ENCODE assay signal across 14 cellular contexts in genomic region chr10:48459270-48460147, GRCh38.
A peak's percentile ranks its signal among the peaks of the same experiment; 100 is the strongest.
DNase-seq lines count a peak whose midpoint lies in the region; ATAC-seq and TF ChIP-seq lines count a peak whose summit lies in the region.
"Had no signal": no experiment of that assay in that cellular context is flagged by ENCODE, and none has a peak within 500 bp of the region (broad histone marks: within the 10 kb centered on the region; RNA-seq: fewer than 3 reads in every experiment).

No MANE protein-coding gene starts in this region.

- no peak for TF ChIP-seq EP300 in stomach (IDR thresholded peaks at IDR 0.05)

- no peaks in the 10 kb centered on the region for H3K4me1 Mint-ChIP-seq in activated T-cell treated with anti-CD3 and anti-CD28 coated beads, Interleukin-2, amount 50 U/mL, for 4 hours (ENCODE audit: low read depth)
- H3K4me1 Mint-ChIP-seq: CD4-positive, alpha-beta memory T cell; T-cell had no signal

- ATAC-seq in activated T-cell treated with anti-CD3 and anti-CD28 coated beads, Interleukin-2, amount 50 U/mL, for 4 hours, result no peak
- no peak for ATAC-seq in GM18502 (IDR thresholded peaks at IDR 0.05; ENCODE audit: poor library complexity, unreplicated experiment)
- no peak for ATAC-seq in GM21737 (IDR thresholded peaks at IDR 0.05; ENCODE audit: unreplicated experiment)
- ATAC-seq: psoas muscle, T-cell had no signal

- peaks cover 8% of the 10 kb centered on the region for H3K27me3 Mint-ChIP-seq in activated T-cell treated with anti-CD3 and anti-CD28 coated beads, Interleukin-2, amount 50 U/mL, for 4 hours (ENCODE audit: low read depth)
- H3K27me3 Mint-ChIP-seq: CD4-positive, alpha-beta memory T cell had no signal

- WGBS in stomach, 5 donors, result 80 to 84% (median 84%) methylated on average over 11 to 23 of the region's 23 CpGs

- TF ChIP-seq CTCF in stomach (IDR thresholded peaks at IDR 0.05), result no peak

- no peaks in the 10 kb centered on the region for H3K36me3 ChIP-seq in stomach

- H3K9me3 ChIP-seq in stomach, result no peaks in the 10 kb centered on the region
- H3K9me3 ChIP-seq: psoas muscle had no signal

- DNase-seq in activated T-cell treated with anti-CD3 and anti-CD28 coated beads, Interleukin-2, amount 50 U/mL, for 1 hour, result peak; percentile 5
- DNase-seq in activated T-cell treated with anti-CD3 and anti-CD28 coated beads, Interleukin-2, amount 50 U/mL, for 4 hours, result no peak
- DNase-seq in NCI-H69 (lab: John Stamatoyannopoulos, UW) (peak; percentile 10), islet precursor cell (peak; percentile 63), stomach (peak; percentile 25), cerebellar cortex (ENCODE audit: low spot score) (no peak)
- DNase-seq: activated CD4-positive, alpha-beta T cell treated with anti-CD3 and anti-CD28 coated beads for 4 hours; CD4-positive, alpha-beta memory T cell; NCI-H2081 treated with DMSO at 0.1 percent for 48 hours; NCI-H748 treated with DMSO at 0.1 percent for 48 hours had no signal

- H3K4me1 ChIP-seq in stomach, result peaks cover 0 to 22% (median 11%) of the 10 kb centered on the region in 4 donors
- H3K4me1 ChIP-seq: psoas muscle had no signal

- H3K4me3 ChIP-seq in stomach, result no peak overlapping the region
- H3K4me3 ChIP-seq: psoas muscle had no signal

- H3K36me3 Mint-ChIP-seq in activated T-cell treated with anti-CD3 and anti-CD28 coated beads, Interleukin-2, amount 50 U/mL, for 4 hours (ENCODE audit: insufficient read depth), result no peaks in the 10 kb centered on the region
- H3K36me3 Mint-ChIP-seq: CD4-positive, alpha-beta memory T cell; T-cell had no signal

- intact Hi-C loops in stomach (cut with DNase I; ENCODE audit: low total_unique reads), result no loop called here

- no peak overlapping the region for H3K4me3 Mint-ChIP-seq in activated T-cell treated with anti-CD3 and anti-CD28 coated beads, Interleukin-2, amount 50 U/mL, for 4 hours
- H3K4me3 Mint-ChIP-seq: CD4-positive, alpha-beta memory T cell; T-cell had no signal

- no peak for TF ChIP-seq POLR2A in stomach (IDR thresholded peaks at IDR 0.05)

- no peaks in the 10 kb centered on the region for H3K9me3 Mint-ChIP-seq in activated T-cell treated with anti-CD3 and anti-CD28 coated beads, Interleukin-2, amount 50 U/mL, for 4 hours
- H3K9me3 Mint-ChIP-seq: CD4-positive, alpha-beta memory T cell; T-cell had no signal

- H3K27ac ChIP-seq in stomach, result no peak overlapping the region
- H3K27ac ChIP-seq: psoas muscle had no signal

- H3K27me3 ChIP-seq in stomach, result peaks cover 0 to 25% (median 11%) of the 10 kb centered on the region in 3 donors

Comparison
In these comparisons a context has a peak if more than half of its experiments do, and no peak if none do; other contexts are left out.
1. DNase-seq: peak in activated T-cell treated with anti-CD3 and anti-CD28 coated beads, Interleukin-2, amount 50 U/mL, for 1 hour (single experiment), NCI-H69 (single experiment), islet precursor cell (single experiment) and stomach (single experiment); none in activated T-cell treated with anti-CD3 and anti-CD28 coated beads, Interleukin-2, amount 50 U/mL, for 4 hours (single experiment) and cerebellar cortex (single experiment).